Comparison of ENCODE assay signal across 22 cellular contexts in the genomic region with DNA sequence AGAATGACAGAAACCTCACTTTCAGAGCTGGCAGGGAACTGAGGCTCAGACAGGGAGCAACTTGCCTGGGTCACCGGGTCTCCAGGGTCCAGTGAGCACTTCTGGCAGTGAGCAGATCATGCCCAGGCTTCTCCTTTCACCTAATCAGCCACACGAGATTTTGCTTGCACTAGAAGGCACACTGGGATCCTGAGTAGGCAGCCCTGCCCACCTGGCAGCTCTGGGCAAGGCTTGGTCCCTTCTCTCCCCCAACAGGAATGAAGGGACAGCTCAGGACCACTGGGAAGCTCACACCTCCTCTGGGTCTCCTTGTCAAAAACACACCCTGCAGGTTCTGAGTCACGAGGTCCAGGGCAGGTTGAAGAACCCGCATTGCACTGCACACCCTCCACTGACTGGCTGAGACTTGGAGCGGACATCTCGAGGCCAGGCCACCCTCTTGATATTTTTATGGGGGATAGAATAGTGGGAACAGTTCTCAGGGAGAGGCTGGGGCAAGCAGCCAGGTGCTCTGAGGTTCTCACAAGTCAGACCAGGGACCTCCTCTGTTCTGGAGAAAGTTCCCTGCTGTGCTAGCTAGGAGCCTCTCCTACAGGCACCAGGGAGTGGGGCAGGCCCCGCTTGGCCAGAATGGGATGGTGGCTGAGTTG. TPM values are rescaled to one million over a fixed set of nuclear protein-coding genes. Genes with fewer than 3 reads are reported as not detected.
DNase-seq lines count a peak whose midpoint lies in the region; ATAC-seq and TF ChIP-seq lines count a peak whose summit lies in the region.
"Had no signal": no experiment of that assay in that cellular context is flagged by ENCODE, and none has a peak within 500 bp of the region (broad histone marks: within the 10 kb centered on the region; RNA-seq: fewer than 3 reads in every experiment).

No MANE protein-coding gene starts in this region.

- TF ChIP-seq EP300 in suprapubic skin (IDR thresholded peaks at IDR 0.05) = no peak
- TF ChIP-seq EP300 in esophagus muscularis mucosa (IDR thresholded peaks at IDR 0.05) = no peak

- H3K4me1 ChIP-seq in NT2/D1 (ENCODE audit: insufficient read depth, insufficient read length) (peaks cover 21% of the 10 kb centered on the region), esophagus squamous epithelium (peaks cover 29 to 84% (median 45%) of the 10 kb centered on the region in 3 donors), suprapubic skin (peaks cover 9% of the 10 kb centered on the region), esophagus muscularis mucosa (peaks cover 5 to 15% (median 7%) of the 10 kb centered on the region in 4 donors)
- H3K4me1 ChIP-seq: SJCRH30 had no signal

- H3K4me3 ChIP-seq in NT2/D1 (ENCODE audit: insufficient read length, low read depth) (no peak overlapping the region), esophagus squamous epithelium (no peak overlapping the region), suprapubic skin (no peak overlapping the region), esophagus muscularis mucosa (no peak overlapping the region)
- H3K4me3 ChIP-seq: cardiac muscle cell, sigmoid colon, SJCRH30 had no signal

- no peak for TF ChIP-seq CTCF in esophagus squamous epithelium (IDR thresholded peaks at IDR 0.05)
- TF ChIP-seq CTCF in suprapubic skin (IDR thresholded peaks at IDR 0.05) = no peak
- TF ChIP-seq CTCF in esophagus muscularis mucosa (IDR thresholded peaks at IDR 0.05) = no peak

- H3K36me3 Mint-ChIP-seq in activated naive CD4-positive, alpha-beta T cell treated with anti-CD3 and anti-CD28 coated beads, Interleukin-2, amount 50 U/mL, for 24 hours = no peaks in the 10 kb centered on the region
- H3K36me3 Mint-ChIP-seq in activated naive CD4-positive, alpha-beta T cell treated with anti-CD3 and anti-CD28 coated beads, Interleukin-2, amount 50 U/mL, for 72 hours = peaks cover under 1% of the 10 kb centered on the region in 2 donors
- H3K36me3 Mint-ChIP-seq: CD14-positive monocyte; memory B cell; natural killer cell treated with Interleukin-12 subunit alpha and Interleukin-12 subunit beta and Interleukin-15 and Interleukin-18, amount 100 ng/mL, for 72 hours had no signal

- TF ChIP-seq POLR2A in esophagus squamous epithelium (IDR thresholded peaks at IDR 0.05) = no peak
- TF ChIP-seq POLR2A in suprapubic skin (IDR thresholded peaks at IDR 0.05) = no peak
- no peak for TF ChIP-seq POLR2A in esophagus muscularis mucosa (IDR thresholded peaks at IDR 0.05; ENCODE audit: low read depth)

- H3K27me3 Mint-ChIP-seq in activated naive CD4-positive, alpha-beta T cell treated with anti-CD3 and anti-CD28 coated beads, Interleukin-2, amount 50 U/mL, for 24 hours = no peaks in the 10 kb centered on the region

- H3K4me3 Mint-ChIP-seq in activated naive CD4-positive, alpha-beta T cell treated with anti-CD3 and anti-CD28 coated beads, Interleukin-2, amount 50 U/mL, for 24 hours = no peak overlapping the region
- H3K4me3 Mint-ChIP-seq: activated B cell treated with CpG ODN at 0.5 μM for 24 hours; CD14-positive monocyte; memory B cell; natural killer cell treated with Interleukin-12 subunit alpha and Interleukin-12 subunit beta and Interleukin-15 and Interleukin-18, amount 100 ng/mL, for 72 hours had no signal

- H3K9me3 ChIP-seq in NT2/D1 (ENCODE audit: insufficient read depth, low read length) = no peaks in the 10 kb centered on the region
- no peaks in the 10 kb centered on the region for H3K9me3 ChIP-seq in esophagus squamous epithelium
- no peaks in the 10 kb centered on the region for H3K9me3 ChIP-seq in suprapubic skin
- no peaks in the 10 kb centered on the region for H3K9me3 ChIP-seq in esophagus muscularis mucosa
- H3K9me3 ChIP-seq: sigmoid colon, SJCRH30 had no signal

- H3K36me3 ChIP-seq in NT2/D1 (ENCODE audit: insufficient read depth, insufficient read length, low read length) = no peaks in the 10 kb centered on the region
- H3K36me3 ChIP-seq in esophagus squamous epithelium = no peaks in the 10 kb centered on the region
- H3K36me3 ChIP-seq in suprapubic skin = no peaks in the 10 kb centered on the region
- H3K36me3 ChIP-seq in esophagus muscularis mucosa = no peaks in the 10 kb centered on the region
- H3K36me3 ChIP-seq: cardiac muscle cell, sigmoid colon, SJCRH30 had no signal

- H3K27ac ChIP-seq in esophagus squamous epithelium (peak overlapping the region; percentile 61 to 91 (median 86)), suprapubic skin (peak overlapping the region; percentile 2), esophagus muscularis mucosa (replicated peaks in 1 of 4) (no peak overlapping the region)
- H3K27ac ChIP-seq: cardiac muscle cell, KMS-11, sigmoid colon, SJCRH30 had no signal

- no peak for ATAC-seq in activated naive CD4-positive, alpha-beta T cell treated with anti-CD3 and anti-CD28 coated beads, Interleukin-2, amount 50 U/mL, for 72 hours

- no peaks in the 10 kb centered on the region for H3K9me3 Mint-ChIP-seq in activated naive CD4-positive, alpha-beta T cell treated with anti-CD3 and anti-CD28 coated beads, Interleukin-2, amount 50 U/mL, for 24 hours
- no peaks in the 10 kb centered on the region for H3K9me3 Mint-ChIP-seq in activated naive CD4-positive, alpha-beta T cell treated with anti-CD3 and anti-CD28 coated beads, Interleukin-2, amount 50 U/mL, for 72 hours
- H3K9me3 Mint-ChIP-seq: memory B cell; natural killer cell treated with Interleukin-12 subunit alpha and Interleukin-12 subunit beta and Interleukin-15 and Interleukin-18, amount 100 ng/mL, for 72 hours had no signal

- peaks cover 79% of the 10 kb centered on the region for H3K4me1 Mint-ChIP-seq in activated naive CD4-positive, alpha-beta T cell treated with anti-CD3 and anti-CD28 coated beads, Interleukin-2, amount 50 U/mL, for 24 hours
- H3K4me1 Mint-ChIP-seq: memory B cell had no signal

- WGBS in esophagus squamous epithelium, 2 donors = 20 to 54% methylated on average over 2 to 3 of the region's 7 CpGs
- WGBS in suprapubic skin = 53% methylated on average over 5 of the region's 7 CpGs
- WGBS in esophagus muscularis mucosa = 78% methylated on average over 7 of the region's 7 CpGs

- no peak for DNase-seq in activated naive CD4-positive, alpha-beta T cell treated with anti-CD3 and anti-CD28 coated beads, Interleukin-2, amount 50 U/mL, for 72 hours (ENCODE audit: low spot score in 2 of 2)
- DNase-seq in NT2/D1 (ENCODE audit: low read depth, low spot score) = no peak
- DNase-seq in esophagus squamous epithelium (lab: John Stamatoyannopoulos, UW) = no peak
- DNase-seq in suprapubic skin (ENCODE audit: low spot score in 2 of 2) = no peak
- no peak for DNase-seq in NCI-H226
- no peak for DNase-seq in esophagus muscularis mucosa (ENCODE audit: extremely low spot score)
- no peak for DNase-seq in amniotic stem cell (lab: John Stamatoyannopoulos, UW)
- DNase-seq: activated B cell treated with CpG ODN at 0.5 μM for 24 hours, dermis blood vessel endothelial cell, GOT3, islet precursor cell, NCI-H187 treated with DMSO at 0.1 percent for 48 hours, NCI-H2227 treated with DMSO at 0.1 percent for 48 hours, sigmoid colon, SJCRH30 had no signal

- H3K9ac ChIP-seq in NT2/D1 (ENCODE audit: insufficient read length, low read depth) = peak overlapping the region; percentile 16
- H3K9ac ChIP-seq: KMS-11 had no signal

- intact Hi-C loops in esophagus squamous epithelium (cut with DNase I) (no loop called here), esophagus muscularis mucosa (cut with DNase I) (no loop called here)

- peaks cover 74% of the 10 kb centered on the region for H3K27me3 ChIP-seq in NT2/D1 (ENCODE audit: insufficient read depth, insufficient read length)
- peaks cover 0 to 61% (median 4%) of the 10 kb centered on the region in 4 donors for H3K27me3 ChIP-seq in esophagus squamous epithelium
- H3K27me3 ChIP-seq in suprapubic skin = peaks cover 62% of the 10 kb centered on the region
- H3K27me3 ChIP-seq in esophagus muscularis mucosa = peaks cover 3 to 70% (median 16%) of the 10 kb centered on the region in 4 donors

- H3K27ac Mint-ChIP-seq in activated naive CD4-positive, alpha-beta T cell treated with anti-CD3 and anti-CD28 coated beads, Interleukin-2, amount 50 U/mL, for 24 hours = peak overlapping the region; percentile 80
- H3K27ac Mint-ChIP-seq in activated naive CD4-positive, alpha-beta T cell treated with anti-CD3 and anti-CD28 coated beads, Interleukin-2, amount 50 U/mL, for 72 hours = no peak overlapping the region
- H3K27ac Mint-ChIP-seq: activated B cell treated with CpG ODN at 0.5 μM for 24 hours; memory B cell; natural killer cell treated with Interleukin-12 subunit alpha and Interleukin-12 subunit beta and Interleukin-15 and Interleukin-18, amount 100 ng/mL, for 72 hours had no signal

RNA-seq across cellular contexts. Expression of a gene that starts 5.7 kb away (rescaled TPM):
- total RNA-seq in activated naive CD4-positive, alpha-beta T cell treated with anti-CD3 and anti-CD28 coated beads, Interleukin-2, amount 50 U/mL, for 72 hours = 10 to 100 TPM; 26.3 to 62.8 TPM
- 1,000 to 10,000 TPM in 1 of 4 donors, 100 to 1,000 TPM in 3; 469 to 1,903 (median 516) TPM for total RNA-seq in esophagus squamous epithelium
- total RNA-seq in suprapubic skin = 10 to 100 TPM in 3 of 4 donors, 1 to 10 TPM in 1; 6.5 to 29.4 (median 11.8) TPM
- total RNA-seq in esophagus muscularis mucosa = 10 to 100 TPM; 23.3 to 46.2 (median 36.6) TPM
- total RNA-seq: activated B cell treated with CpG ODN at 0.5 μM for 24 hours, cardiac muscle cell, frontal cortex, SJCRH30 had no signal

Comparison
In these comparisons a context has a peak if more than half of its experiments do, and no peak if none do; other contexts are left out.
1. H3K27ac ChIP-seq: peak in esophagus squamous epithelium (4 of 4) and suprapubic skin (single experiment); none in esophagus muscularis mucosa (0 of 4).
2. RNA of a gene that starts 5.7 kb away (total RNA-seq): 469 to 1,903 TPM in esophagus squamous epithelium; 26.3 to 62.8 TPM in activated naive CD4-positive, alpha-beta T cell treated with anti-CD3 and anti-CD28 coated beads, Interleukin-2, amount 50 U/mL, for 72 hours, 23.3 to 46.2 TPM in esophagus muscularis mucosa and 6.5 to 29.4 TPM in suprapubic skin; every median in the first group is over 4 times any median in the second.